Comparison of ENCODE assay signal across 14 cellular contexts in genomic region chr5:81756016-81756415, GRCh38. TPM values are rescaled to one million over a fixed set of nuclear protein-coding genes. Genes with fewer than 3 reads are reported as not detected.
DNase-seq lines count a peak whose midpoint lies in the region; ATAC-seq and TF ChIP-seq lines count a peak whose summit lies in the region.
"Had no signal": no experiment of that assay in that cellular context is flagged by ENCODE, and none has a peak within 500 bp of the region (broad histone marks: within the 10 kb centered on the region; RNA-seq: fewer than 3 reads in every experiment).

No MANE protein-coding gene starts in this region.

- H3K4me2 ChIP-seq in GM23248 (ENCODE audit: unreplicated experiment) = peak overlapping the region; percentile 49

- in situ Hi-C loops in GM23248 (cut with MboI) (no loop called here), GM13977 (cut with MboI; ENCODE audit: low pct_unique_long_range_greater_than_20kb, low sequenced_read_pairs, unreplicated experiment) (loop anchor here (5.0 kb wide), 1 partner anchor 96 kb away; no protein-coding TSS in a partner anchor)

- intact Hi-C loops in ascending aorta (cut with DNase I) (loop anchor here (2.0 to 10.0 kb wide), 2 partner anchors 17 to 1719 kb away; partner anchors contain the start of gene VCAN), posterior cingulate gyrus (cut with DNase I) (no loop called here)

- H3K9me3 ChIP-seq in GM23248 (ENCODE audit: low read depth) (no peaks in the 10 kb centered on the region), ascending aorta (no peaks in the 10 kb centered on the region), skeletal muscle tissue (ENCODE audit: control insufficient read depth in 3 of 3, low read length in 3 of 3) (no peaks in the 10 kb centered on the region)

- ATAC-seq in GM19023 (IDR thresholded peaks at IDR 0.05; ENCODE audit: unreplicated experiment) (no peak), HG03460 (IDR thresholded peaks at IDR 0.05; ENCODE audit: unreplicated experiment) (no peak)
- ATAC-seq: left colon had no signal

- H4K20me1 ChIP-seq in GM23248 (ENCODE audit: insufficient read depth) = no peaks in the 10 kb centered on the region

- H3K9ac ChIP-seq in GM23248 (peak overlapping the region; percentile 44), skeletal muscle tissue (ENCODE audit: low read depth in 1 of 3, low read length in 3 of 3) (no peak overlapping the region)

- H3K27me3 ChIP-seq in GM23248 (replicated peaks; ENCODE audit: insufficient read depth) (no peaks in the 10 kb centered on the region), ascending aorta (no peaks in the 10 kb centered on the region), skeletal muscle tissue (ENCODE audit: control insufficient read depth in 3 of 3, insufficient read depth in 3 of 3, low read length in 3 of 3) (no peaks in the 10 kb centered on the region)

- H3K4me3 ChIP-seq in GM23248 (peak overlapping the region; percentile 17; the same call in 1 of the 2 replicates), ascending aorta (no peak overlapping the region), fibroblast of the aortic adventitia (ENCODE audit: low read depth, low read length) (no peak overlapping the region), skeletal muscle tissue (ENCODE audit: low read length in 3 of 3) (no peak overlapping the region)

- peaks cover 18% of the 10 kb centered on the region for H3K4me1 ChIP-seq in GM23248 (ENCODE audit: insufficient read depth)
- peaks cover 10 to 34% of the 10 kb centered on the region in 2 donors for H3K4me1 ChIP-seq in ascending aorta
- H3K4me1 ChIP-seq in skeletal muscle tissue (ENCODE audit: control insufficient read depth in 3 of 3, insufficient read depth in 3 of 3, low read length in 3 of 3) = peaks cover 5 to 17% (median 14%) of the 10 kb centered on the region in 3 donors

- H3K9me2 ChIP-seq in GM23248 (ENCODE audit: insufficient read depth) = no peaks in the 10 kb centered on the region

- TF ChIP-seq CTCF in ascending aorta (IDR thresholded peaks at IDR 0.05) (no peak), fibroblast of the aortic adventitia (IDR thresholded peaks at IDR 0.05; ENCODE audit: insufficient read depth, low read length) (no peak), GM13977 (IDR thresholded peaks at IDR 0.05; ENCODE audit: extremely low read depth, insufficient read depth, missing control alignments) (no peak)

- no peaks in the 10 kb centered on the region for H3K79me2 ChIP-seq in GM23248 (ENCODE audit: insufficient read depth)

- peak overlapping the region; percentile 79 for H3K27ac ChIP-seq in GM23248
- peak overlapping the region; percentile 73 to 100 for H3K27ac ChIP-seq in ascending aorta
- peak overlapping the region; percentile 58 for H3K27ac ChIP-seq in skeletal muscle tissue (ENCODE audit: low read depth, low read length)

- DNase-seq in GM23248 = peak; percentile 25
- no peak for DNase-seq in ascending aorta (ENCODE audit: low spot score in 2 of 2)
- peak; percentile 32 for DNase-seq in fibroblast of the aortic adventitia (ENCODE audit: low read depth)
- DNase-seq in posterior cingulate gyrus = no peak
- DNase-seq in GM13977 (ENCODE audit: low spot score) = no peak
- DNase-seq: activated CD4-positive, alpha-beta T cell treated with anti-CD3 and anti-CD28 coated beads for 1 hour; caudate nucleus; NCI-H82; stimulated activated CD4-positive, alpha-beta T cell treated with anti-CD3 and anti-CD28 coated beads, Interleukin-2, amount 100 ng/mL, for 24 hours; stimulated activated CD8-positive, alpha-beta memory T cell treated with anti-CD3 and anti-CD28 coated beads, Interleukin-4, amount 100 ng/mL, for 48 hours had no signal

- H3K36me3 ChIP-seq in GM23248 (ENCODE audit: low read depth) (no peaks in the 10 kb centered on the region), ascending aorta (no peaks in the 10 kb centered on the region), skeletal muscle tissue (ENCODE audit: control insufficient read depth in 3 of 3, insufficient read depth in 3 of 3, low read length in 3 of 3) (no peaks in the 10 kb centered on the region)

- H3F3A ChIP-seq in GM23248 (ENCODE audit: insufficient read depth) = peaks cover 18% of the 10 kb centered on the region

- no peak overlapping the region for H2AFZ ChIP-seq in GM23248

RNA-seq across cellular contexts. Expression of gene SSBP2, which starts 5.1 kb away (rescaled TPM):
- 22.0 and 25.5 TPM in 2 replicates for total RNA-seq in GM23248 (2014; rRNA removed; shearing (Covaris generic))
- 40.0 and 43.0 TPM in 2 replicates for polyA plus RNA-seq in GM23248 (2016; fragmentation: Nextera tagmentation; extraction: Ambion mirVana)
- total RNA-seq in ascending aorta = 22.4 TPM
- 11.3 and 34.3 TPM in 2 replicates for total RNA-seq in fibroblast of the aortic adventitia (ENCODE audit: low replicate concordance)
- 44.4 TPM for total RNA-seq in skeletal muscle tissue

Comparison
In these comparisons a context has a peak if more than half of its experiments do, and no peak if none do; other contexts are left out.
1. DNase-seq: peak in GM23248 (single experiment) and fibroblast of the aortic adventitia (single experiment); none in ascending aorta (0 of 2), posterior cingulate gyrus (0 of 10) and GM13977 (single experiment).
2. Peak in every context shown above with its lines, with median percentiles within 50 percentile points of each other: H3K27ac ChIP-seq.